In genomic region chr20:5023171-5023570, GRCh38 we compare ENCODE assay signal across 1 cellular context.
TF ChIP-seq lines count a peak whose summit lies in the region.
"Not testable (repeated sequence)": the region's sequence is repeated elsewhere in the genome, so short reads cannot be mapped to it uniquely, and the experiment has no call there.

No MANE protein-coding gene starts in this region.

TF ChIP-seq in HepG2, 621 proteins besides CTCF, POLR2A, EP300 and RAD21 (continued from another document and continues in another):
- TF ChIP-seq RCOR2 (CRISPR knock-in tag; IDR thresholded peaks at IDR 0.05) (0 out of 2 replicates have a peak, but pooled peaks have one; percentile 29), HDAC1 (CRISPR knock-in tag; IDR thresholded peaks at IDR 0.05) (peak; percentile 47; the same call in 1 of the 2 replicates), TBX2 (CRISPR knock-in tag; IDR thresholded peaks at IDR 0.05; ENCODE audit: borderline replicate concordance) (peak; percentile 45; the same call in 1 of the 2 replicates), RXRB (CRISPR knock-in tag; IDR thresholded peaks at IDR 0.05; ENCODE audit: borderline replicate concordance) (peak; percentile 76), CEBPG (CRISPR knock-in tag; IDR thresholded peaks at IDR 0.05) (peak; percentile 55), PHF21A (CRISPR knock-in tag; IDR thresholded peaks at IDR 0.05) (peak; percentile 28; the same call in 1 of the 2 replicates), GATAD2A (CRISPR knock-in tag; IDR thresholded peaks at IDR 0.05) (peak; percentile 80), KAT7 (CRISPR knock-in tag; IDR thresholded peaks at IDR 0.05; ENCODE audit: borderline replicate concordance) (peak; percentile 65; the same call in 1 of the 2 replicates), ATF2 (CRISPR knock-in tag; IDR thresholded peaks at IDR 0.05) (0 out of 2 replicates have a peak, but pooled peaks have one; percentile 15), FOXA3 (CRISPR knock-in tag; IDR thresholded peaks at IDR 0.05) (peak; percentile 59; the same call in 1 of the 2 replicates), ZNF770 (CRISPR knock-in tag; IDR thresholded peaks at IDR 0.05) (peak; percentile 98), PPARG (CRISPR knock-in tag; conservative IDR thresholded peaks at IDR 0.05) (0 out of 2 replicates have a peak, but pooled peaks have one; percentile 35), SOX5 (CRISPR knock-in tag; IDR thresholded peaks at IDR 0.05; ENCODE audit: borderline replicate concordance) (peak; percentile 68; the same call in 1 of the 2 replicates), ATF3 (CRISPR knock-in tag; IDR thresholded peaks at IDR 0.05) (peak; percentile 89), SP5 (CRISPR knock-in tag; IDR thresholded peaks at IDR 0.05; ENCODE audit: borderline replicate concordance, low read depth) (peak; percentile 22; the same call in 1 of the 2 replicates), HDAC2 (CRISPR knock-in tag; IDR thresholded peaks at IDR 0.05) (peak; percentile 45; the same call in 1 of the 2 replicates), ZNF614 (CRISPR knock-in tag; IDR thresholded peaks at IDR 0.05; ENCODE audit: borderline replicate concordance) (peak; percentile 83; the same call in 1 of the 2 replicates), MED1 (CRISPR knock-in tag; IDR thresholded peaks at IDR 0.05) (peak; percentile 66), ARID3A (IDR thresholded peaks at IDR 0.05; ENCODE audit: low read depth, low read length) (peak; percentile 29; the same call in 1 of the 2 replicates), JUND (CRISPR knock-in tag; IDR thresholded peaks at IDR 0.05) (peak; percentile 79; the same call in 1 of the 2 replicates), CBX5 (CRISPR knock-in tag; IDR thresholded peaks at IDR 0.05; ENCODE audit: borderline replicate concordance) (0 out of 2 replicates have a peak, but pooled peaks have one; percentile 37), ATF4 (CRISPR knock-in tag; IDR thresholded peaks at IDR 0.05) (peak in 1 of 2 experiments; percentile 46; a peak in 1 of 4 replicates), SOX13 (CRISPR knock-in tag; conservative IDR thresholded peaks at IDR 0.05 in 1 of 2, IDR thresholded peaks at IDR 0.05 in 1 of 2) (peak in 1 of 2 experiments; percentile 85; a peak in 2 of 4 replicates), KLF16 (CRISPR knock-in tag; IDR thresholded peaks at IDR 0.05) (peak in 1 of 2 experiments; percentile 44; a peak in 1 of 4 replicates), ZBTB4 (CRISPR knock-in tag; IDR thresholded peaks at IDR 0.05; ENCODE audit: borderline replicate concordance) (0 out of 2 replicates have a peak, but pooled peaks have one; percentile 55), CEBPB (IDR thresholded peaks at IDR 0.05; ENCODE audit: borderline replicate concordance, low read depth, low read length) (peak; percentile 22; the same call in 1 of the 2 replicates), ZMYM2 (CRISPR knock-in tag; IDR thresholded peaks at IDR 0.05) (0 out of 2 replicates have a peak, but pooled peaks have one; percentile 47), FOXP4 (CRISPR knock-in tag; IDR thresholded peaks at IDR 0.05) (peak; percentile 66), FOSL2 (CRISPR knock-in tag; IDR thresholded peaks at IDR 0.05) (peak; percentile 97)
- TF ChIP-seq, protein P1, sequence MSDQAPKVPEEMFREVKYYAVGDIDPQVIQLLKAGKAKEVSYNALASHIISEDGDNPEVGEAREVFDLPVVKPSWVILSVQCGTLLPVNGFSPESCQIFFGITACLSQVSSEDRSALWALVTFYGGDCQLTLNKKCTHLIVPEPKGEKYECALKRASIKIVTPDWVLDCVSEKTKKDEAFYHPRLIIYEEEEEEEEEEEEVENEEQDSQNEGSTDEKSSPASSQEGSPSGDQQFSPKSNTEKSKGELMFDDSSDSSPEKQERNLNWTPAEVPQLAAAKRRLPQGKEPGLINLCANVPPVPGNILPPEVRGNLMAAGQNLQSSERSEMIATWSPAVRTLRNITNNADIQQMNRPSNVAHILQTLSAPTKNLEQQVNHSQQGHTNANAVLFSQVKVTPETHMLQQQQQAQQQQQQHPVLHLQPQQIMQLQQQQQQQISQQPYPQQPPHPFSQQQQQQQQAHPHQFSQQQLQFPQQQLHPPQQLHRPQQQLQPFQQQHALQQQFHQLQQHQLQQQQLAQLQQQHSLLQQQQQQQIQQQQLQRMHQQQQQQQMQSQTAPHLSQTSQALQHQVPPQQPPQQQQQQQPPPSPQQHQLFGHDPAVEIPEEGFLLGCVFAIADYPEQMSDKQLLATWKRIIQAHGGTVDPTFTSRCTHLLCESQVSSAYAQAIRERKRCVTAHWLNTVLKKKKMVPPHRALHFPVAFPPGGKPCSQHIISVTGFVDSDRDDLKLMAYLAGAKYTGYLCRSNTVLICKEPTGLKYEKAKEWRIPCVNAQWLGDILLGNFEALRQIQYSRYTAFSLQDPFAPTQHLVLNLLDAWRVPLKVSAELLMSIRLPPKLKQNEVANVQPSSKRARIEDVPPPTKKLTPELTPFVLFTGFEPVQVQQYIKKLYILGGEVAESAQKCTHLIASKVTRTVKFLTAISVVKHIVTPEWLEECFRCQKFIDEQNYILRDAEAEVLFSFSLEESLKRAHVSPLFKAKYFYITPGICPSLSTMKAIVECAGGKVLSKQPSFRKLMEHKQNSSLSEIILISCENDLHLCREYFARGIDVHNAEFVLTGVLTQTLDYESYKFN (CRISPR knock-in tag; conservative IDR thresholded peaks at IDR 0.05): peak; percentile 46; the same call in 1 of the 2 replicates
- TF ChIP-seq, protein P2, sequence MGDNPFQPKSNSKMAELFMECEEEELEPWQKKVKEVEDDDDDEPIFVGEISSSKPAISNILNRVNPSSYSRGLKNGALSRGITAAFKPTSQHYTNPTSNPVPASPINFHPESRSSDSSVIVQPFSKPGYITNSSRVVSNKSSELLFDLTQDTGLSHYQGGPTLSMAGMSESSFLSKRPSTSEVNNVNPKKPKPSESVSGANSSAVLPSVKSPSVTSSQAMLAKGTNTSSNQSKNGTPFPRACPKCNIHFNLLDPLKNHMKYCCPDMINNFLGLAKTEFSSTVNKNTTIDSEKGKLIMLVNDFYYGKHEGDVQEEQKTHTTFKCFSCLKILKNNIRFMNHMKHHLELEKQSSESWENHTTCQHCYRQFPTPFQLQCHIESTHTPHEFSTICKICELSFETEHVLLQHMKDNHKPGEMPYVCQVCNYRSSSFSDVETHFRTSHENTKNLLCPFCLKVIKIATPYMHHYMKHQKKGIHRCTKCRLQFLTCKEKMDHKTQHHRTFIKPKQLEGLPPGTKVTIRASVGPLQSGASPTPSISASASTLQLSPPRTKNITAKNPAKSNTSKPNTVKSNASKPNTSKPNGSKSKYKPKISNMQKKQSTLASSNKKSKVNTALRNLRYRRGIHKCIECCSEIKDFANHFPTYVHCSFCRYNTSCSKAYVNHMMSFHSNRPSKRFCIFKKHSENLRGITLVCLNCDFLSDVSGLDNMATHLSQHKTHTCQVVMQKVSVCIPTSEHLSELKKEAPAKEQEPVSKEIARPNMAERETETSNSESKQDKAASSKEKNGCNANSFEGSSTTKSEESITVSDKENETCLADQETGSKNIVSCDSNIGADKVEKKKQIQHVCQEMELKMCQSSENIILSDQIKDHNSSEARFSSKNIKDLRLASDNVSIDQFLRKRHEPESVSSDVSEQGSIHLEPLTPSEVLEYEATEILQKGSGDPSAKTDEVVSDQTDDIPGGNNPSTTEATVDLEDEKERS (CRISPR knock-in tag; IDR thresholded peaks at IDR 0.05): peak; percentile 52; the same call in 1 of the 2 replicates
- TF ChIP-seq, protein P3, sequence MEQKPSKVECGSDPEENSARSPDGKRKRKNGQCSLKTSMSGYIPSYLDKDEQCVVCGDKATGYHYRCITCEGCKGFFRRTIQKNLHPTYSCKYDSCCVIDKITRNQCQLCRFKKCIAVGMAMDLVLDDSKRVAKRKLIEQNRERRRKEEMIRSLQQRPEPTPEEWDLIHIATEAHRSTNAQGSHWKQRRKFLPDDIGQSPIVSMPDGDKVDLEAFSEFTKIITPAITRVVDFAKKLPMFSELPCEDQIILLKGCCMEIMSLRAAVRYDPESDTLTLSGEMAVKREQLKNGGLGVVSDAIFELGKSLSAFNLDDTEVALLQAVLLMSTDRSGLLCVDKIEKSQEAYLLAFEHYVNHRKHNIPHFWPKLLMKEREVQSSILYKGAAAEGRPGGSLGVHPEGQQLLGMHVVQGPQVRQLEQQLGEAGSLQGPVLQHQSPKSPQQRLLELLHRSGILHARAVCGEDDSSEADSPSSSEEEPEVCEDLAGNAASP (CRISPR knock-in tag; IDR thresholded peaks at IDR 0.05; ENCODE audit: borderline replicate concordance): 0 out of 2 replicates have a peak, but pooled peaks have one; percentile 16
- TF ChIP-seq SOX13 (IDR thresholded peaks at IDR 0.05): not testable (repeated sequence)
